In genomic region chr6:50077385-50077784, GRCh38 we compare ENCODE assay signal across 34 cellular contexts. TPM values are rescaled to one million over a fixed set of nuclear protein-coding genes. Genes with fewer than 3 reads are reported as not detected.
"Had no signal": no experiment of that assay in that cellular context is flagged by ENCODE, and none has a peak within 500 bp of the region (broad histone marks: within the 10 kb centered on the region; RNA-seq: fewer than 3 reads in every experiment).

No MANE protein-coding gene starts in this region.

- ATAC-seq: effector memory CD8-positive, alpha-beta T cell; esophagus mucosa; gastrocnemius medialis; heart right ventricle; left cardiac atrium; left lung; left ventricle myocardium superior; lower lobe of right lung; mucosa of descending colon; naive thymus-derived CD8-positive, alpha-beta T cell had no signal

- FAIRE-seq: endometrium, islet of Langerhans, keratinocyte had no signal

- H3K9me3 ChIP-seq: esophagus squamous epithelium, gastrocnemius medialis, heart right ventricle, left lung, lower lobe of right lung, mucosa of descending colon had no signal

- H3K27ac ChIP-seq: epithelial cell of prostate, esophagus squamous epithelium, gastrocnemius medialis, heart right ventricle, left lung, lower lobe of right lung had no signal

- DNase-seq: cortex of kidney; effector CD8-positive, alpha-beta T cell; effector memory CD8-positive, alpha-beta T cell; endodermal cell; erythroblast; esophagus squamous epithelium; foreskin fibroblast; foreskin melanocyte; gastrocnemius medialis; glutamatergic neuron; head of caudate nucleus; heart right ventricle; hippocampal formation; left cardiac atrium; left lung; left ventricle myocardium superior; lower lobe of right lung; mesenchymal stem cell; mucosa of descending colon; naive B cell; naive thymus-derived CD8-positive, alpha-beta T cell had no signal

- H3K4me1 ChIP-seq: esophagus squamous epithelium, gastrocnemius medialis, heart right ventricle, left lung, lower lobe of right lung had no signal

- H3K36me3 ChIP-seq: esophagus squamous epithelium, gastrocnemius medialis, heart right ventricle, left lung, lower lobe of right lung had no signal

- H3K27me3 ChIP-seq: esophagus squamous epithelium, gastrocnemius medialis, heart right ventricle, left lung had no signal

- H3K4me3 ChIP-seq: esophagus squamous epithelium, gastrocnemius medialis, heart right ventricle, left lung, lower lobe of right lung, mucosa of descending colon had no signal

RNA-seq across cellular contexts. Expression of gene DEFB112, which starts 27.7 kb away (rescaled TPM):
- total RNA-seq: dermis microvascular lymphatic vessel endothelial cell; endodermal cell; esophagus mucosa; esophagus squamous epithelium; gastrocnemius medialis; glomerular endothelial cell; heart right ventricle; kidney epithelial cell; left cardiac atrium; left lung; left ventricle myocardium superior; lower leg skin; lower lobe of right lung; lung microvascular endothelial cell; mesenteric fat pad; mesothelial cell of epicardium; mucosa of descending colon; myocyte; naive thymus-derived CD8-positive, alpha-beta T cell had no signal
- polyA plus RNA-seq: heart right ventricle; keratinocyte; naive thymus-derived CD8-positive, alpha-beta T cell had no signal

RNA-seq across cellular contexts. Expression of gene DEFB110, which starts 55.6 kb away (rescaled TPM):
- total RNA-seq: dermis microvascular lymphatic vessel endothelial cell; endodermal cell; esophagus mucosa; esophagus squamous epithelium; gastrocnemius medialis; glomerular endothelial cell; heart right ventricle; kidney epithelial cell; left cardiac atrium; left lung; left ventricle myocardium superior; lower leg skin; lower lobe of right lung; lung microvascular endothelial cell; mesenteric fat pad; mesothelial cell of epicardium; mucosa of descending colon; myocyte; naive thymus-derived CD8-positive, alpha-beta T cell had no signal
- polyA plus RNA-seq: heart right ventricle; keratinocyte; naive thymus-derived CD8-positive, alpha-beta T cell had no signal
